ENCODE assay signal across 7 cellular contexts in genomic region chr14:73743431-73743931, GRCh38. TPM values are rescaled to one million over a fixed set of nuclear protein-coding genes. Genes with fewer than 3 reads are reported as not detected.
A peak's percentile ranks its signal among the peaks of the same experiment; 100 is the strongest.
DNase-seq lines count a peak whose midpoint lies in the region; ATAC-seq and TF ChIP-seq lines count a peak whose summit lies in the region.

No MANE protein-coding gene starts in this region.

- TF ChIP-seq EP300 in esophagus muscularis mucosa (IDR thresholded peaks at IDR 0.05) (no peak), sigmoid colon (IDR thresholded peaks at IDR 0.05) (no peak)

- peaks cover 92% of the 10 kb centered on the region for H3K4me1 Mint-ChIP-seq in activated CD4-positive, alpha-beta T cell treated with anti-CD3 and anti-CD28 coated beads, Interleukin-2, amount 10 ng/mL, durations not matched to agents 7 days and 5 days

- H3K27ac Mint-ChIP-seq in activated CD4-positive, alpha-beta T cell treated with anti-CD3 and anti-CD28 coated beads, Interleukin-2, amount 10 ng/mL, durations not matched to agents 7 days and 5 days = peak overlapping the region; percentile 90

- H3K9me3 ChIP-seq in esophagus muscularis mucosa (no peaks in the 10 kb centered on the region), sigmoid colon (no peaks in the 10 kb centered on the region)

- TF ChIP-seq POLR2A in esophagus muscularis mucosa (IDR thresholded peaks at IDR 0.05; ENCODE audit: low read depth) = no peak
- no peak for TF ChIP-seq POLR2A in sigmoid colon (IDR thresholded peaks at IDR 0.05)

- ATAC-seq in HG03571 (IDR thresholded peaks at IDR 0.05; ENCODE audit: unreplicated experiment) = peak; percentile 59
- ATAC-seq in HG03469 (IDR thresholded peaks at IDR 0.05; ENCODE audit: unreplicated experiment) = no peak

- CTCF ChIA-PET in activated CD4-positive, alpha-beta T cell treated with anti-CD3 and anti-CD28 coated beads, Interleukin-2, amount 10 ng/mL, durations not matched to agents 7 days and 5 days (lab: Charles Lee) = interaction anchor here (1.0 to 13.1 kb wide), 4 partner anchors 13 to 43 kb away, joined by 3 to 102 read pairs (median 42); a partner anchor contains a TSS

- H3K36me3 ChIP-seq in esophagus muscularis mucosa (peaks cover 9 to 15% (median 14%) of the 10 kb centered on the region in 4 donors), sigmoid colon (peaks cover 11 to 15% (median 13%) of the 10 kb centered on the region in 4 donors)

- H3K4me3 ChIP-seq in esophagus muscularis mucosa (no peak overlapping the region), sigmoid colon (no peak overlapping the region)

- H3K4me1 ChIP-seq in esophagus muscularis mucosa (peaks cover 99 to 100% (median 100%) of the 10 kb centered on the region in 4 donors), sigmoid colon (peaks cover 0 to 100% (median 99%) of the 10 kb centered on the region in 4 donors)

- DNase-seq in GM19240 (ENCODE audit: insufficient read length, low spot score) (peak; percentile 61), esophagus muscularis mucosa (ENCODE audit: extremely low spot score) (no peak), sigmoid colon (peak; percentile 85), cortex of kidney (lab: John Stamatoyannopoulos, UW) (no peak)
- DNase-seq in activated CD4-positive, alpha-beta T cell treated with anti-CD3 and anti-CD28 coated beads, Interleukin-2, amount 10 ng/mL, durations not matched to agents 7 days and 5 days = peak; percentile 75

- TF ChIP-seq CTCF in esophagus muscularis mucosa (IDR thresholded peaks at IDR 0.05) (no peak), sigmoid colon (IDR thresholded peaks at IDR 0.05) (no peak)

- H3K4me3 Mint-ChIP-seq in activated CD4-positive, alpha-beta T cell treated with anti-CD3 and anti-CD28 coated beads, Interleukin-2, amount 10 ng/mL, durations not matched to agents 7 days and 5 days = peak overlapping the region; percentile 82

- H3K27ac ChIP-seq in esophagus muscularis mucosa (replicated peaks in 1 of 4) (peak overlapping the region; percentile 84 to 98 (median 86)), sigmoid colon (peak overlapping the region; percentile 87 to 100 (median 94))

- peaks cover 22% of the 10 kb centered on the region for H3K36me3 Mint-ChIP-seq in activated CD4-positive, alpha-beta T cell treated with anti-CD3 and anti-CD28 coated beads, Interleukin-2, amount 10 ng/mL, durations not matched to agents 7 days and 5 days (ENCODE audit: low read depth)

- WGBS in esophagus muscularis mucosa = 30% methylated on average over 9 of the region's 11 CpGs
- 24 to 57% methylated on average over 11 of the region's 11 CpGs for WGBS in sigmoid colon, 2 donors

- no peaks in the 10 kb centered on the region for H3K27me3 Mint-ChIP-seq in activated CD4-positive, alpha-beta T cell treated with anti-CD3 and anti-CD28 coated beads, Interleukin-2, amount 10 ng/mL, durations not matched to agents 7 days and 5 days

- POLR2A ChIA-PET in activated CD4-positive, alpha-beta T cell treated with anti-CD3 and anti-CD28 coated beads, Interleukin-2, amount 10 ng/mL, durations not matched to agents 7 days and 5 days (lab: Charles Lee) = no interaction called here

- no peaks in the 10 kb centered on the region for H3K27me3 ChIP-seq in esophagus muscularis mucosa
- H3K27me3 ChIP-seq in sigmoid colon = no peaks in the 10 kb centered on the region

- intact Hi-C loops in esophagus muscularis mucosa (cut with DNase I) (no loop called here), sigmoid colon (cut with DNase I) (no loop called here)

- H3K9me3 Mint-ChIP-seq in activated CD4-positive, alpha-beta T cell treated with anti-CD3 and anti-CD28 coated beads, Interleukin-2, amount 10 ng/mL, durations not matched to agents 7 days and 5 days = no peaks in the 10 kb centered on the region

RNA-seq across cellular contexts. Expression of gene PNMA1, which starts 29.3 kb away (rescaled TPM):
- 10 to 100 TPM; 23.3 to 25.9 TPM for total RNA-seq in activated CD4-positive, alpha-beta T cell treated with anti-CD3 and anti-CD28 coated beads, Interleukin-2, amount 10 ng/mL, durations not matched to agents 7 days and 5 days
- total RNA-seq in esophagus muscularis mucosa = 10 to 100 TPM; 34.8 to 74.2 (median 55.0) TPM
- total RNA-seq in sigmoid colon = 10 to 100 TPM; 33.5 to 63.1 (median 37.3) TPM
- polyA plus RNA-seq in sigmoid colon = 10 to 100 TPM; 11.4 to 20.4 (median 16.9) TPM

Comparison
In these comparisons a context has a peak if more than half of its experiments do, and no peak if none do; other contexts are left out.
1. DNase-seq: peak in GM19240 (single experiment), activated CD4-positive, alpha-beta T cell treated with anti-CD3 and anti-CD28 coated beads, Interleukin-2, amount 10 ng/mL, durations not matched to agents 7 days and 5 days (single experiment) and sigmoid colon (single experiment); none in esophagus muscularis mucosa (single experiment) and cortex of kidney (single experiment).